ENCODE assay signal across 25 cellular contexts in the genomic region with DNA sequence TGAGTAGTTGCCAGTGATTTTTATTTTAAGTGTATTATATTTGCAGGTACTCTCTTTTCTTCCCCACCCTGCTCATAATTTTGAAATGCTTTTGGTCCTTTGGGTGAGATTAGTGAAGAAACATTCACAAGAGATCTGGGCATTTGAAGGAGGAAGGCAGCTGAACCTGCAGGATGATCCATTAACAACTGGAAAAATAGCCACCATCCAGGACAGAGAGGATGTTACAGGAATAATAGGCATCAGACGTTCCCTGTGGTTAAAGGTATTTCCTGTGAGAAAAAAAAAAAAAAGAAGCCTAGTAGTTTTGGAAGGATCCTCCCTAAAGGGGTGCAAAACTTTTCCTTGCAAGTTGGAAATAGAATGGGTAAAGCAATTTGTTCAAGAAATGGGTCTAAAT.
DNase-seq lines count a peak whose midpoint lies in the region; ATAC-seq, FAIRE-seq and TF ChIP-seq lines count a peak whose summit lies in the region.
"Had no signal": no experiment of that assay in that cellular context is flagged by ENCODE, and none has a peak within 500 bp of the region (broad histone marks: within the 10 kb centered on the region; RNA-seq: fewer than 3 reads in every experiment).

No MANE protein-coding gene starts in this region.

- dilution Hi-C loops in mammary epithelial cell (cut with HindIII; ENCODE audit: low sequenced_read_pairs), result no loop called here

- no peak for TF ChIP-seq CTCF in mammary epithelial cell (conservative IDR thresholded peaks at IDR 0.05 in 1 of 2, IDR thresholded peaks at IDR 0.05 in 1 of 2; ENCODE audit: extremely low read depth in 1 of 2, insufficient read depth in 1 of 2, low read depth in 1 of 2, low read length in 2 of 2)
- TF ChIP-seq CTCF in breast epithelium (IDR thresholded peaks at IDR 0.05), result no peak
- no peak for TF ChIP-seq CTCF in WTC11 (IDR thresholded peaks at IDR 0.05)
- TF ChIP-seq CTCF in D721Med (IDR thresholded peaks at IDR 0.05; ENCODE audit: insufficient read depth, missing control alignments), result no peak

- ATAC-seq in WTC11 (peak; percentile 42; the same call in 1 of the 2 replicates), GM19023 (IDR thresholded peaks at IDR 0.05; ENCODE audit: unreplicated experiment) (no peak), HG03442 (IDR thresholded peaks at IDR 0.05; ENCODE audit: unreplicated experiment) (no peak), HG02610 (IDR thresholded peaks at IDR 0.05; ENCODE audit: unreplicated experiment) (no peak)
- ATAC-seq: CD8-positive, alpha-beta T cell had no signal

- CTCF ChIA-PET in mammary epithelial cell (lab: Charles Lee; ENCODE audit: low non-redundant PET), result no interaction called here
- CTCF ChIA-PET in WTC11 (lab: Charles Lee), result interaction anchor here (0.9 to 1.3 kb wide), 2 partner anchors 11 to 256 kb away, joined by 3 read pairs; no protein-coding TSS in a partner anchor

- WGBS in mammary epithelial cell (ENCODE audit: low coverage, missing lambda C conversion rate), result 0% methylated on average over 1 of the region's 1 CpG
- WGBS in mesendoderm (ENCODE audit: extremely low coverage, insufficient coverage, low lambda C conversion rate), result no CpG with 5 or more reads among the region's 1 CpG

- H4K20me1 ChIP-seq in mammary epithelial cell (ENCODE audit: insufficient read depth, low read length), result no peaks in the 10 kb centered on the region
- H4K20me1 ChIP-seq: BLaER1 had no signal

- in situ Hi-C loops in mammary epithelial cell (cut with MboI; ENCODE audit: low sequenced_read_pairs in 2 of 2), result loop anchor here (10.0 to 25.0 kb wide), 2 partner anchors 244 to 332 kb away; no protein-coding TSS in a partner anchor

- FAIRE-seq in D721Med (lab: Jason Lieb, UNC), result no peak
- FAIRE-seq: A204.1, GM12891, GM18507, H54 had no signal

- peaks cover 24% of the 10 kb centered on the region for H3K36me3 Mint-ChIP-seq in WTC11
- H3K36me3 Mint-ChIP-seq: CD4-positive, CD25-positive, alpha-beta regulatory T cell; CD8-positive, alpha-beta T cell had no signal

- H3K4me1 Mint-ChIP-seq in WTC11, result peaks cover 43% of the 10 kb centered on the region
- H3K4me1 Mint-ChIP-seq: B cell; CD4-positive, CD25-positive, alpha-beta regulatory T cell had no signal

- no peak for TF ChIP-seq POLR2A in breast epithelium (IDR thresholded peaks at IDR 0.05)

- H3K36me3 ChIP-seq in mammary epithelial cell (ENCODE audit: insufficient read depth, low read length) (no peaks in the 10 kb centered on the region), breast epithelium (no peaks in the 10 kb centered on the region), mesendoderm (ENCODE audit: control insufficient read depth, insufficient read depth, low read length) (no peaks in the 10 kb centered on the region)
- H3K36me3 ChIP-seq: BLaER1, HAP-1 had no signal

- peaks cover 29% of the 10 kb centered on the region for H3K9me3 Mint-ChIP-seq in WTC11
- H3K9me3 Mint-ChIP-seq: CD8-positive, alpha-beta T cell had no signal

- no peak overlapping the region for H4K5ac ChIP-seq in mesendoderm (ENCODE audit: low read length)

- H3K4me3 Mint-ChIP-seq in WTC11, result no peak overlapping the region
- H3K4me3 Mint-ChIP-seq: B cell; CD4-positive, CD25-positive, alpha-beta regulatory T cell; CD8-positive, alpha-beta T cell; HFFc6 had no signal

- no peaks in the 10 kb centered on the region for H3K27me3 Mint-ChIP-seq in WTC11 (ENCODE audit: low read depth)
- H3K27me3 Mint-ChIP-seq: B cell had no signal

- H3K4me1 ChIP-seq in mammary epithelial cell (ENCODE audit: insufficient read depth, low read length) (peaks cover 43% of the 10 kb centered on the region), breast epithelium (no peaks in the 10 kb centered on the region), mesendoderm (ENCODE audit: control insufficient read depth, low read depth, low read length) (no peaks in the 10 kb centered on the region)
- H3K4me1 ChIP-seq: BLaER1, HAP-1 had no signal

- POLR2A ChIA-PET in WTC11 (lab: Charles Lee), result no interaction called here

- H3K56ac ChIP-seq in mesendoderm (ENCODE audit: low read length), result no peak overlapping the region

- peak overlapping the region; percentile 1; the same call in 1 of the 2 replicates for H3K27ac Mint-ChIP-seq in WTC11
- H3K27ac Mint-ChIP-seq: B cell; CD4-positive, CD25-positive, alpha-beta regulatory T cell; CD8-positive, alpha-beta T cell; HFFc6 had no signal

- BruUV-seq in mammary epithelial cell (replicated peaks; lab: Mats Ljungman, UMichigan), result no TSS peak

- no peak overlapping the region for H3K18ac ChIP-seq in mesendoderm (ENCODE audit: low read length)

- H3K4me3 ChIP-seq in mammary epithelial cell (replicated peaks in 1 of 3; ENCODE audit: insufficient read depth in 1 of 3, low read depth in 2 of 3, low read length in 3 of 3), result no peak overlapping the region
- H3K4me3 ChIP-seq in breast epithelium, result no peak overlapping the region
- H3K4me3 ChIP-seq in mesendoderm (ENCODE audit: low read length), result no peak overlapping the region
- H3K4me3 ChIP-seq: BLaER1, HAP-1 had no signal

- no peak overlapping the region for H3K4ac ChIP-seq in mesendoderm (ENCODE audit: low read depth, low read length)

- H2BK15ac ChIP-seq in mesendoderm (replicated peaks; ENCODE audit: low read depth), result no peak overlapping the region

- H3K27ac ChIP-seq in mammary epithelial cell (ENCODE audit: insufficient read depth, low read depth, low read length) (no peak overlapping the region), breast epithelium (no peak overlapping the region), mesendoderm (ENCODE audit: low read depth, low read length) (no peak overlapping the region)
- H3K27ac ChIP-seq: 22Rv1, BLaER1, C4-2B had no signal

- H3K9me3 ChIP-seq in mammary epithelial cell (replicated peaks; ENCODE audit: insufficient read depth, low read length), result peaks cover 9% of the 10 kb centered on the region
- H3K9me3 ChIP-seq in breast epithelium, result no peaks in the 10 kb centered on the region
- H3K9me3 ChIP-seq: HAP-1 had no signal

- DNase-seq in mammary epithelial cell (no peak), breast epithelium (ENCODE audit: low spot score in 2 of 2) (no peak), WTC11 (ENCODE audit: low spot score) (no peak), mesendoderm (peak; percentile 43), D721Med (ENCODE audit: insufficient read length, low spot score) (no peak)
- DNase-seq: Caco-2; CD4-positive, CD25-positive, alpha-beta regulatory T cell; CD8-positive, alpha-beta T cell; DMS 273 treated with DMSO at 0.1 percent for 48 hours; DMS79; GF-D8; GOT3; HFFc6 had no signal

- intact Hi-C loops in mammary epithelial cell (cut with micrococcal nuclease), result no loop called here
- intact Hi-C loops in breast epithelium (cut with DNase I; ENCODE audit: low total_unique reads), result no loop called here

- H3K79me2 ChIP-seq in mammary epithelial cell (ENCODE audit: insufficient read depth, low read length) (no peaks in the 10 kb centered on the region), mesendoderm (ENCODE audit: control insufficient read depth, insufficient read depth, low read length) (no peaks in the 10 kb centered on the region)

- no peak overlapping the region for H3K23ac ChIP-seq in mesendoderm (ENCODE audit: low read length)

- H3K4me2 ChIP-seq in mammary epithelial cell (ENCODE audit: insufficient read depth, low read depth, low read length), result peak overlapping the region; percentile 38
- no peak overlapping the region for H3K4me2 ChIP-seq in mesendoderm (ENCODE audit: low read length)
- H3K4me2 ChIP-seq: BLaER1 had no signal

- no peak overlapping the region for H2BK120ac ChIP-seq in mesendoderm (ENCODE audit: low read depth, low read length)

- H3K27me3 ChIP-seq in mammary epithelial cell (ENCODE audit: insufficient read depth, low read length) (no peaks in the 10 kb centered on the region), breast epithelium (no peaks in the 10 kb centered on the region), mesendoderm (ENCODE audit: insufficient read depth, low read length, poor library complexity) (no peaks in the 10 kb centered on the region)
- H3K27me3 ChIP-seq: BLaER1 had no signal

- no peak overlapping the region for H2BK5ac ChIP-seq in mesendoderm (ENCODE audit: low read length)

- H2AFZ ChIP-seq in mammary epithelial cell (ENCODE audit: low read depth, low read length), result peak overlapping the region; percentile 56

- no peaks in the 10 kb centered on the region for H3K79me1 ChIP-seq in mesendoderm (ENCODE audit: low read length)

- no peak overlapping the region for H2AK5ac ChIP-seq in mesendoderm (ENCODE audit: low read length)

- no peak overlapping the region for H4K8ac ChIP-seq in mesendoderm (ENCODE audit: low read depth, low read length)

- H3K9ac ChIP-seq in mammary epithelial cell (ENCODE audit: insufficient read depth, low read length), result no peak overlapping the region
- no peak overlapping the region for H3K9ac ChIP-seq in mesendoderm (ENCODE audit: low read length)
- H3K9ac ChIP-seq: BLaER1 had no signal

TF ChIP-seq in WTC11, 78 proteins besides CTCF, POLR2A, EP300 and RAD21 (continues in another document):
- TF ChIP-seq, protein P1, sequence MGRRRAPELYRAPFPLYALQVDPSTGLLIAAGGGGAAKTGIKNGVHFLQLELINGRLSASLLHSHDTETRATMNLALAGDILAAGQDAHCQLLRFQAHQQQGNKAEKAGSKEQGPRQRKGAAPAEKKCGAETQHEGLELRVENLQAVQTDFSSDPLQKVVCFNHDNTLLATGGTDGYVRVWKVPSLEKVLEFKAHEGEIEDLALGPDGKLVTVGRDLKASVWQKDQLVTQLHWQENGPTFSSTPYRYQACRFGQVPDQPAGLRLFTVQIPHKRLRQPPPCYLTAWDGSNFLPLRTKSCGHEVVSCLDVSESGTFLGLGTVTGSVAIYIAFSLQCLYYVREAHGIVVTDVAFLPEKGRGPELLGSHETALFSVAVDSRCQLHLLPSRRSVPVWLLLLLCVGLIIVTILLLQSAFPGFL (CRISPR knock-in tag; IDR thresholded peaks at IDR 0.05; ENCODE audit: borderline replicate concordance), result no peak
- TF ChIP-seq TEAD4 (CRISPR knock-in tag; IDR thresholded peaks at IDR 0.05) (no peak), ZNF416 (CRISPR knock-in tag; IDR thresholded peaks at IDR 0.05) (no peak), TP53 (CRISPR knock-in tag; IDR thresholded peaks at IDR 0.05) (no peak), GRHL2 (CRISPR knock-in tag; IDR thresholded peaks at IDR 0.05; ENCODE audit: insufficient replicate concordance, severe bottlenecking) (no peak), GTF2I (CRISPR knock-in tag; conservative IDR thresholded peaks at IDR 0.05) (no peak), GABPB1 (CRISPR knock-in tag; IDR thresholded peaks at IDR 0.05) (no peak), ZNF121 (CRISPR knock-in tag; IDR thresholded peaks at IDR 0.05) (no peak), MXD4 (CRISPR knock-in tag; IDR thresholded peaks at IDR 0.05; ENCODE audit: borderline replicate concordance) (no peak)
